ENCODE assay signal across 19 cellular contexts in genomic region chr3:73516656-73517055, GRCh38.
DNase-seq lines count a peak whose midpoint lies in the region; ATAC-seq, FAIRE-seq and TF ChIP-seq lines count a peak whose summit lies in the region.
"Had no signal": no experiment of that assay in that cellular context is flagged by ENCODE, and none has a peak within 500 bp of the region (broad histone marks: within the 10 kb centered on the region; RNA-seq: fewer than 3 reads in every experiment).

No MANE protein-coding gene starts in this region.

- TF ChIP-seq CTCF in pancreas (IDR thresholded peaks at IDR 0.05): no peak

- DNase-seq in Right ventricle myocardium inferior (ENCODE audit: missing footprints) (no peak), cardiac septum (ENCODE audit: low spot score) (no peak), fibroblast of peridontal ligament (ENCODE audit: extremely low read depth) (peak; percentile 76), pancreas (no peak), SIG-M5 treated with dmso at 0.1 percent for 504 hours (lab: John Stamatoyannopoulos, UW; ENCODE audit: unreplicated experiment) (no peak), AG20443 (ENCODE audit: low spot score) (no peak)
- DNase-seq: activated CD4-positive, alpha-beta T cell treated with anti-CD3 and anti-CD28 coated beads for 1 hour; activated naive CD4-positive, alpha-beta T cell treated with anti-CD3 and anti-CD28 coated beads for 36 hours; DMS 273 treated with DMSO at 0.1 percent for 48 hours; GOT3; KBM-7; naive thymus-derived CD8-positive, alpha-beta T cell; NCI-H1436; NCI-H82; RPMI8226; stimulated activated CD4-positive, alpha-beta T cell treated with anti-CD3 and anti-CD28 coated beads, Interleukin-1b, Interleukin-23, amount 100 ng/mL, for 48 hours had no signal

- intact Hi-C loops in Right ventricle myocardium inferior (cut with DNase I) (loop anchor here (5.0 kb wide), 1 partner anchor 41 kb away; no protein-coding TSS in a partner anchor), cardiac septum (cut with DNase I) (no loop called here), pancreas (cut with DNase I) (loop anchor here in 1 of 3 donors (10.0 kb wide), 1 partner anchor 328 kb away; no protein-coding TSS in a partner anchor)

- ATAC-seq in Right ventricle myocardium inferior (peak; percentile 37), pancreas (peak in 2 of 4 donors; percentile 15 to 25), SK-N-SH treated with all-trans-retinoic acid at 6 μM for 48 hours (no peak), HG03460 (IDR thresholded peaks at IDR 0.05; ENCODE audit: unreplicated experiment) (no peak)
- ATAC-seq: naive thymus-derived CD8-positive, alpha-beta T cell had no signal

- no peaks in the 10 kb centered on the region for H3K9me3 ChIP-seq in pancreas
- H3K9me3 ChIP-seq: breast epithelium had no signal

- H3K4me1 ChIP-seq in pancreas: peaks cover 0 to 14% (median 14%) of the 10 kb centered on the region in 3 donors

- peak; percentile 89 for FAIRE-seq in pancreas (lab: Jason Lieb, UNC)

- 46 to 49% methylated on average over 5 of the region's 5 CpGs for WGBS in pancreas, 2 donors

- H3K36me3 ChIP-seq in pancreas: no peaks in the 10 kb centered on the region
- H3K36me3 ChIP-seq: breast epithelium had no signal

- H3K4me3 ChIP-seq in pancreas: no peak overlapping the region
- H3K4me3 ChIP-seq: breast epithelium had no signal

- no peaks in the 10 kb centered on the region for H3K27me3 ChIP-seq in pancreas
- H3K27me3 ChIP-seq: breast epithelium had no signal

- no peak overlapping the region for H3K27ac ChIP-seq in pancreas

TF ChIP-seq in SK-N-SH treated with all-trans-retinoic acid at 6 μM for 48 hours, 23 proteins besides CTCF, POLR2A, EP300 and RAD21:
- no peak for TF ChIP-seq SNAI2 (CRISPR knock-in tag; IDR thresholded peaks at IDR 0.05)
- no peak for TF ChIP-seq ISL1 (CRISPR knock-in tag; IDR thresholded peaks at IDR 0.05)
- TF ChIP-seq ZC3H10 (CRISPR knock-in tag; IDR thresholded peaks at IDR 0.05): no peak
- TF ChIP-seq ZNF8 (CRISPR knock-in tag; IDR thresholded peaks at IDR 0.05): no peak
